Comparison of ENCODE assay signal across 1 cellular context in the genomic region with DNA sequence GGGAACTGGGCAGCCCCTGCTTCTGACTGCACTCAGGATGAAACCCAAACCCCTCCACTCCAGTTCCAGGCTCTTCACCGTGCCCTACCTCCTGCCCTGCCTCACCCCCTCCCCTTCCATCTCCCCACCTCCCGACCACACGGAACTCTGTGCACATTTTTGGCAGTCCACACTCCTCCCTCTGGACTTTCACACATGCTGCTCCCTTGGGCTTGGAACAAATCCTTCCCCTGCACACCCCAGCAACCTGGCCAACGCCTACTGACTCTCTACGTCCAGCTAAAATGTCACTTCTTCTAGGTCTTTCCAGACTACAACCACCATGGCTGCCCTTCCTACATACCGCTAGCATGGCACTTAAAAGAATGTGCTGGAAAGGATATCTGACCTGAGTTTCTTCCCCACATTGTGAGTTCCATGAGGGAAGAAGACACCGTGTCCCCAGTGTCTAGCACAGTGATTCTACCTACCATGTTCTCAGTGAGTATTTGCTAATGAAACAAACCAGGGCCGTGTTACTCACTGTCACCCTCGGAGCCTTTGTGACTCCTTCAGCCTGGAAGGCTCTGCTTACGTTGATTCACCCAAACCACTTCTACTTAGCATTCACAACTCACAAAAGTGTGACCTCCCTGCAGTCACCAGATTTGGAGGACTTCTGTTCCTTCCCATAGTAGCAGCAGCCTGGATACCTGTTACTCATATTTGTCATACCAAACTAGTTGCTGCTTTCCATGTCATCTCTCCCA.
TF ChIP-seq lines count a peak whose summit lies in the region.

No MANE protein-coding gene starts in this region.

TF ChIP-seq in IMR-90, 13 proteins besides CTCF, POLR2A, EP300 and RAD21:
- TF ChIP-seq BHLHE40 (IDR thresholded peaks at IDR 0.05; ENCODE audit: low read depth, low read length) (no peak), RCOR1 (IDR thresholded peaks at IDR 0.05; ENCODE audit: insufficient replicate concordance, low read length) (no peak), USF2 (IDR thresholded peaks at IDR 0.05; ENCODE audit: low read depth, low read length) (no peak), FOS (IDR thresholded peaks at IDR 0.05; ENCODE audit: low read depth, low read length) (no peak), RFX5 (IDR thresholded peaks at IDR 0.05; ENCODE audit: low read depth, low read length) (no peak)
